In the genomic region with DNA sequence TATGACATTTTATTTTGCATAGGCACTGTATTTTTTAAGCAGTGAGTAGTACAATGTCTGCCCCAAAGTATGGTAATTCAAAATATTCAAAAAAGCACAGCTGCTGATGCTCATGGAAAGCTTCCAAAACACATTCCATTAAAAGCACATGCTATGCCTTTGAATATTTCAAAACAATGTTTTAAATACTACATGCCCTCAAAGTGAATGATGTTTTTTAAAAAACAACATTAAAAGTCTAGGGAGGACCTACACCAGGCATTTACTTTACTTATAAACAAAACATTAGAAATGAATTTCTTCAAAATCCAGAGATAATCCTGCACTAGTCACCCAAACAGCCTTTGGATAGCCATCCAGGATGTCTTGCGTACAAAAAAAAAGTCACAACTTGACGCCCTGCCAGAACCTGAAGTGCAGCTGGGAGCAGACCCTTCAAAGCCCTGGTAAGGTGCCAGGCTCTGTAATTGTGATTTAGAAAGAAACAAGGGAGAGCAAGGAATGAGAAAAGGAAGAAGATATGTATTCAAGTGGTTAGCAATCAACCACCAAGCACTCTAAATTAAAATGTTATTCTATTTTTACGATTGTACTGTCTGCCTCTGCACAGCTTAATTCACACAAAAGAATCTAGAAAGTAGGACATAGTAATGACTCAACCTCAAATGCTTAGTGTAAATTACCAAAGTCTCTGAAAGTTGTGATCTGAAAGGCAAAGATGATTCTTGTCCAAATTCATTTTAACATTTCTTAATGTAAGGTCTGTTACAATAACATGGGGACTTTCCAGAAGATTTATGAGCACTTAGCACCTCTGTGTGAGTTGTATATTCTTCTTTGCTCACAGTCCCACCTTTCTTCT, we compare ENCODE assay signal across 9 cellular contexts. TPM values are rescaled to one million over a fixed set of nuclear protein-coding genes. Genes with fewer than 3 reads are reported as not detected.
DNase-seq lines count a peak whose midpoint lies in the region; ATAC-seq lines count a peak whose summit lies in the region.
"Had no signal": no experiment of that assay in that cellular context is flagged by ENCODE, and none has a peak within 500 bp of the region (broad histone marks: within the 10 kb centered on the region; RNA-seq: fewer than 3 reads in every experiment).

No MANE protein-coding gene starts in this region.

- no peak overlapping the region for H2AFZ ChIP-seq in Karpas-422 (ENCODE audit: low read length)

- H3K27me3 ChIP-seq in aorta (ENCODE audit: control insufficient read depth in 1 of 2, insufficient read depth in 2 of 2, low read length in 1 of 2): no peaks in the 10 kb centered on the region
- H3K27me3 ChIP-seq in Karpas-422 (ENCODE audit: low read length): no peaks in the 10 kb centered on the region

- no peaks in the 10 kb centered on the region for H4K20me1 ChIP-seq in Karpas-422 (ENCODE audit: insufficient read depth, low read depth, low read length)

- H3K4me3 ChIP-seq in aorta (ENCODE audit: low read length in 2 of 2) (no peak overlapping the region), Karpas-422 (ENCODE audit: low read length) (no peak overlapping the region)

- H3K36me3 ChIP-seq in aorta (ENCODE audit: control insufficient read depth in 1 of 2, insufficient read depth in 2 of 2, low read length in 1 of 2): no peaks in the 10 kb centered on the region
- peaks cover 46% of the 10 kb centered on the region for H3K36me3 ChIP-seq in Karpas-422 (ENCODE audit: insufficient read depth, low read length)

- WGBS in aorta, 2 donors: 4% methylated on average over 3 of the region's 3 CpGs

- no peaks in the 10 kb centered on the region for H3K9me2 ChIP-seq in Karpas-422 (replicated peaks; ENCODE audit: insufficient read depth, low read length)

- H3K4me1 Mint-ChIP-seq in activated naive CD8-positive, alpha-beta T cell (ENCODE audit: low read depth): peaks cover 22% of the 10 kb centered on the region

- H3K4me3 Mint-ChIP-seq in activated naive CD8-positive, alpha-beta T cell: no peak overlapping the region
- H3K4me3 Mint-ChIP-seq: type B pancreatic cell had no signal

- peaks cover 81% of the 10 kb centered on the region for H3K79me2 ChIP-seq in Karpas-422 (ENCODE audit: low read length)

- intact Hi-C loops in aorta (cut with DNase I): no loop called here

- ATAC-seq in aorta (ENCODE audit: low FRiP score): peak; percentile 63
- no peak for ATAC-seq in HG02938 (IDR thresholded peaks at IDR 0.05; ENCODE audit: unreplicated experiment)
- ATAC-seq in HG02885 (IDR thresholded peaks at IDR 0.05; ENCODE audit: poor library complexity, unreplicated experiment): no peak

- H3K27ac Mint-ChIP-seq in activated naive CD8-positive, alpha-beta T cell: peak overlapping the region; percentile 85
- H3K27ac Mint-ChIP-seq: type B pancreatic cell had no signal

- no peaks in the 10 kb centered on the region for H3K27me3 Mint-ChIP-seq in activated naive CD8-positive, alpha-beta T cell
- H3K27me3 Mint-ChIP-seq: type B pancreatic cell had no signal

- no peak overlapping the region for H3K9ac ChIP-seq in Karpas-422 (ENCODE audit: low read length)

- peaks cover 10% of the 10 kb centered on the region for H3K9me3 Mint-ChIP-seq in activated naive CD8-positive, alpha-beta T cell (ENCODE audit: low read depth)

- H3K4me1 ChIP-seq in aorta (ENCODE audit: control insufficient read depth in 1 of 2, insufficient read depth in 2 of 2, low read length in 2 of 2) (no peaks in the 10 kb centered on the region), Karpas-422 (ENCODE audit: low read length) (no peaks in the 10 kb centered on the region)

- H3K36me3 Mint-ChIP-seq in activated naive CD8-positive, alpha-beta T cell: peaks cover 34% of the 10 kb centered on the region

- no peak overlapping the region for H3K4me2 ChIP-seq in Karpas-422 (ENCODE audit: low read depth, low read length, poor library complexity, severe bottlenecking)

- H3K27ac ChIP-seq in aorta (ENCODE audit: low read depth in 1 of 2, low read length in 2 of 2) (peak overlapping the region in 1 of 2 donors; percentile 48), Karpas-422 (ENCODE audit: low read length) (no peak overlapping the region)

- DNase-seq in stimulated activated CD4-positive, alpha-beta T cell treated with anti-CD3 and anti-CD28 coated beads, Interleukin-4, amount 100 ng/mL, for 24 hours: peak; percentile 5
- DNase-seq in stimulated activated CD4-positive, alpha-beta T cell treated with anti-CD3 and anti-CD28 coated beads, Interleukin-1b, Interleukin-23, amount 100 ng/mL, for 48 hours: no peak
- DNase-seq in iris pigment epithelial cell (ENCODE audit: low read depth): peak; percentile 82
- DNase-seq in aorta: peak in 1 of 2 donors; percentile 48
- no peak for DNase-seq in Karpas-422

- H3K9me3 ChIP-seq in aorta (ENCODE audit: control insufficient read depth, low read length) (peaks cover 1% of the 10 kb centered on the region), Karpas-422 (ENCODE audit: low read length) (peaks cover 35% of the 10 kb centered on the region)

RNA-seq across cellular contexts. Expression of gene CEP83, which starts 31.9 kb away (rescaled TPM):
- 10 to 100 TPM; 16.5 to 17.1 TPM for total RNA-seq in aorta
- polyA plus RNA-seq in aorta: 1 to 10 TPM; 3.9 to 5.6 TPM
- total RNA-seq in Karpas-422 (2014; rRNA removed; shearing (Covaris generic); ENCODE audit: low replicate concordance): 42.4 and 102 TPM in 2 replicates

Comparison
In these comparisons a context has a peak if more than half of its experiments do, and no peak if none do; other contexts are left out.
1. DNase-seq: peak in stimulated activated CD4-positive, alpha-beta T cell treated with anti-CD3 and anti-CD28 coated beads, Interleukin-4, amount 100 ng/mL, for 24 hours (single experiment) and iris pigment epithelial cell (single experiment); none in stimulated activated CD4-positive, alpha-beta T cell treated with anti-CD3 and anti-CD28 coated beads, Interleukin-1b, Interleukin-23, amount 100 ng/mL, for 48 hours (single experiment) and Karpas-422 (single experiment).